19 cellular contexts compared by ENCODE assay signal in the genomic region with DNA sequence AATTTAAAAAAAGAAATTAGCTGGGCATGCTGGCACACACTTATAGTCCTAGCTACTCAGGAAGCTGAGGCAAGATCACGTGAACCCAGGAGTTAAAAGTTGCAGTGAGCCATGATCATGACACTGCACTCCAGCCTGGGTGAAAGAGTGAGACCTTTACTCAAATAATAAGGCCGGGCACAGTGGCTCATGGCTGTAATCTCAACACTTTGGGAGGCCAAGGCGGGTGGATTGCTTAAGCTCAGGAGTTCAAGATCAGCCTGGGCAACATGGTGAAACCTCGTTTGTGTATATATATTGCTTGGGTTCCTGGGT. TPM values are rescaled to one million over a fixed set of nuclear protein-coding genes. Genes with fewer than 3 reads are reported as not detected.
"Had no signal": no experiment of that assay in that cellular context is flagged by ENCODE, and none has a peak within 500 bp of the region (broad histone marks: within the 10 kb centered on the region; RNA-seq: fewer than 3 reads in every experiment).

No MANE protein-coding gene starts in this region.

- H3K4me1 ChIP-seq: prostate gland, uterus had no signal

- DNase-seq: activated CD4-positive, alpha-beta T cell treated with anti-CD3 and anti-CD28 coated beads for 1 hour; activated CD4-positive, alpha-beta T cell treated with anti-CD3 and anti-CD28 coated beads, Interleukin-2, amount 50 U/mL, for 48 hours; activated naive CD4-positive, alpha-beta T cell treated with anti-CD3 and anti-CD28 coated beads for 36 hours; endodermal cell; left ventricle myocardium inferior; mesendoderm; small intestine; uterus had no signal

- H3K27ac Mint-ChIP-seq: activated naive CD4-positive, alpha-beta T cell treated with anti-CD3 and anti-CD28 coated beads for 36 hours; activated T-helper 2 cell treated with anti-CD3 and anti-CD28 coated beads, Interferon-gamma antibody, Interleukin-2, Interleukin-4, amounts not matched to agents 10 μg/mL and 5 μg/mL and 100 μg/mL, durations not matched to agents 14 hours and 24 hours and 36 hours; endodermal cell had no signal

- H3K9me3 ChIP-seq: left ventricle myocardium inferior, prostate gland, tibial nerve, uterus had no signal

- H3K4me1 Mint-ChIP-seq: endodermal cell had no signal

- H3K27ac ChIP-seq: cardiac muscle cell, left ventricle myocardium inferior, prostate gland had no signal

- H3K36me3 ChIP-seq: cardiac muscle cell, left ventricle myocardium inferior, prostate gland, tibial nerve, uterus had no signal

- H3K9me3 Mint-ChIP-seq: activated naive CD4-positive, alpha-beta T cell treated with anti-CD3 and anti-CD28 coated beads for 36 hours; activated T-helper 2 cell treated with anti-CD3 and anti-CD28 coated beads, Interferon-gamma antibody, Interleukin-2, Interleukin-4, amounts not matched to agents 10 μg/mL and 5 μg/mL and 100 μg/mL, durations not matched to agents 14 hours and 24 hours and 36 hours; endodermal cell; neural crest cell had no signal

- H3K4me3 Mint-ChIP-seq: activated naive CD4-positive, alpha-beta T cell treated with anti-CD3 and anti-CD28 coated beads for 36 hours; endodermal cell; neural crest cell had no signal

- H3K27me3 ChIP-seq: tibial nerve, uterus had no signal

- H3K4me3 ChIP-seq: cardiac muscle cell, left ventricle myocardium inferior, prostate gland, tibial nerve, uterus had no signal

RNA-seq across cellular contexts. Expression of a gene that starts 33.8 kb away (rescaled TPM):
- total RNA-seq: activated naive CD4-positive, alpha-beta T cell treated with anti-CD3 and anti-CD28 coated beads for 36 hours; activated T-helper 2 cell treated with anti-CD3 and anti-CD28 coated beads, Interferon-gamma antibody, Interleukin-2, Interleukin-4, amounts not matched to agents 10 μg/mL and 5 μg/mL and 100 μg/mL, durations not matched to agents 14 hours and 24 hours and 36 hours; cardiac muscle cell; dermis microvascular lymphatic vessel endothelial cell; endodermal cell; epithelial cell of proximal tubule; left ventricle myocardium inferior; neural crest cell; osteoblast; subcutaneous adipose tissue; T-helper 1 cell treated with Interleukin-12 subunit alpha and Interleukin-12 subunit beta and Interleukin-4 antibody, amounts not matched to agents 30 ng/mL and 1 ng/mL, for 36 hours; tibial nerve; uterus had no signal
- polyA plus RNA-seq: cardiac muscle cell, keratinocyte had no signal
